1 cellular context compared by ENCODE assay signal in the genomic region with DNA sequence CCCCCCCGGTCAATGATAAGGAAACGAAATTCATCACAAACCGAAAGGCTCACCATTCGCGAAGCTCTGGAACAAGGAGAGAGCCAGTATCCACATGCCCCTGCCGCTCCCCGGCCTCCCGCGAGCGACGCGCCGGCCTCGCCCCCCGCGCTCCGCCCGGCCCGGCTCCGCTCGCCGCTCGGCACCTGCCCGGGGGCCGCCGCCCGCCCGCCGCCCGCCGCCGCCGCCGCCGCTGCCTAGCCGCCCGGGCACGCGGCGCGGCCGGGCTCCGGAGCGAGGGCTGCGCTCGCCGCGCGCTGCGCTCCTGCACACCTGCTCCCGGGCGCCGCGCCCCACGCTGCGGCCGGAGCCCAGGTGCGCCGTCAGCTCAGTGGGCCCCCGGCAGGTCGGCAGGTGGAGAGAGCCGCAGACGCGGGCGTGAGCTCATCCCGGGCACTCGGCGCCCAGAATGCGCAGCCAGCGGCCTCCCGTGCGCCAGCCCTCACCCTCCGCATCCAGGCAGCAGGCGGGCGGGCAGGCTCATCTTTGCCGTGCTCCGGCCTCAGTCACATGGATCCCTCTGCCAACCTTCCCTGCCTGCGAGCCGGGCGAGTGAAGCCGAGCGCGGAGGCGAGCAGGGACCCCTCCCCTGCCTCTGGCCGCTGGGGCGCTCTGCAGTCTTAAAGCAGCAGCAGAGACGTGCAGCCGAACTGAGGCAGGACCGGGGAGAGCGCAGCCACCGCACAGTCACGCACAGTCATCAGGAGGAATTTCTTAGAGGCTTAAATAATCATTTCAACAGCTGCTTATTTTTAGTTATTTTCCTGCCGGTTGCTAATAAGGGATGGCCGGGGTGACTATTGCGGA.
TF ChIP-seq lines count a peak whose summit lies in the region.

A gene with protein sequence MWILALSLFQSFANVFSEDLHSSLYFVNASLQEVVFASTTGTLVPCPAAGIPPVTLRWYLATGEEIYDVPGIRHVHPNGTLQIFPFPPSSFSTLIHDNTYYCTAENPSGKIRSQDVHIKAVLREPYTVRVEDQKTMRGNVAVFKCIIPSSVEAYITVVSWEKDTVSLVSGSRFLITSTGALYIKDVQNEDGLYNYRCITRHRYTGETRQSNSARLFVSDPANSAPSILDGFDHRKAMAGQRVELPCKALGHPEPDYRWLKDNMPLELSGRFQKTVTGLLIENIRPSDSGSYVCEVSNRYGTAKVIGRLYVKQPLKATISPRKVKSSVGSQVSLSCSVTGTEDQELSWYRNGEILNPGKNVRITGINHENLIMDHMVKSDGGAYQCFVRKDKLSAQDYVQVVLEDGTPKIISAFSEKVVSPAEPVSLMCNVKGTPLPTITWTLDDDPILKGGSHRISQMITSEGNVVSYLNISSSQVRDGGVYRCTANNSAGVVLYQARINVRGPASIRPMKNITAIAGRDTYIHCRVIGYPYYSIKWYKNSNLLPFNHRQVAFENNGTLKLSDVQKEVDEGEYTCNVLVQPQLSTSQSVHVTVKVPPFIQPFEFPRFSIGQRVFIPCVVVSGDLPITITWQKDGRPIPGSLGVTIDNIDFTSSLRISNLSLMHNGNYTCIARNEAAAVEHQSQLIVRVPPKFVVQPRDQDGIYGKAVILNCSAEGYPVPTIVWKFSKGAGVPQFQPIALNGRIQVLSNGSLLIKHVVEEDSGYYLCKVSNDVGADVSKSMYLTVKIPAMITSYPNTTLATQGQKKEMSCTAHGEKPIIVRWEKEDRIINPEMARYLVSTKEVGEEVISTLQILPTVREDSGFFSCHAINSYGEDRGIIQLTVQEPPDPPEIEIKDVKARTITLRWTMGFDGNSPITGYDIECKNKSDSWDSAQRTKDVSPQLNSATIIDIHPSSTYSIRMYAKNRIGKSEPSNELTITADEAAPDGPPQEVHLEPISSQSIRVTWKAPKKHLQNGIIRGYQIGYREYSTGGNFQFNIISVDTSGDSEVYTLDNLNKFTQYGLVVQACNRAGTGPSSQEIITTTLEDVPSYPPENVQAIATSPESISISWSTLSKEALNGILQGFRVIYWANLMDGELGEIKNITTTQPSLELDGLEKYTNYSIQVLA (N-terminal part only) (minus strand): TSS at position 593 of the 846 bp plus-strand sequence. CDS start 497 bp downstream, at position 96.

TF ChIP-seq in GM23338, 12 proteins besides CTCF, POLR2A, EP300 and RAD21:
- TF ChIP-seq ZNF114 (CRISPR knock-in tag; IDR thresholded peaks at IDR 0.05) (no peak), EZH2phosphoT487 (IDR thresholded peaks at IDR 0.05; ENCODE audit: unreplicated experiment) (no peak), ZNF331 (CRISPR knock-in tag; IDR thresholded peaks at IDR 0.05; ENCODE audit: low read depth) (no peak), POLR2AphosphoS5 (IDR thresholded peaks at IDR 0.05; ENCODE audit: low read depth) (no peak), CREB1 (CRISPR knock-in tag; IDR thresholded peaks at IDR 0.05; ENCODE audit: low read depth) (no peak), NANOG (IDR thresholded peaks at IDR 0.05; ENCODE audit: borderline replicate concordance) (no peak), STAT1 (IDR thresholded peaks at IDR 0.05; ENCODE audit: unreplicated experiment) (no peak), EZH2 (IDR thresholded peaks at IDR 0.05; ENCODE audit: low read depth, unreplicated experiment) (no peak), JUNB (IDR thresholded peaks at IDR 0.05; ENCODE audit: unreplicated experiment) (no peak)
- TF ChIP-seq, protein P1, sequence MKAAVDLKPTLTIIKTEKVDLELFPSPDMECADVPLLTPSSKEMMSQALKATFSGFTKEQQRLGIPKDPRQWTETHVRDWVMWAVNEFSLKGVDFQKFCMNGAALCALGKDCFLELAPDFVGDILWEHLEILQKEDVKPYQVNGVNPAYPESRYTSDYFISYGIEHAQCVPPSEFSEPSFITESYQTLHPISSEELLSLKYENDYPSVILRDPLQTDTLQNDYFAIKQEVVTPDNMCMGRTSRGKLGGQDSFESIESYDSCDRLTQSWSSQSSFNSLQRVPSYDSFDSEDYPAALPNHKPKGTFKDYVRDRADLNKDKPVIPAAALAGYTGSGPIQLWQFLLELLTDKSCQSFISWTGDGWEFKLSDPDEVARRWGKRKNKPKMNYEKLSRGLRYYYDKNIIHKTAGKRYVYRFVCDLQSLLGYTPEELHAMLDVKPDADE (IDR thresholded peaks at IDR 0.05), result no peak
- TF ChIP-seq, protein P2, sequence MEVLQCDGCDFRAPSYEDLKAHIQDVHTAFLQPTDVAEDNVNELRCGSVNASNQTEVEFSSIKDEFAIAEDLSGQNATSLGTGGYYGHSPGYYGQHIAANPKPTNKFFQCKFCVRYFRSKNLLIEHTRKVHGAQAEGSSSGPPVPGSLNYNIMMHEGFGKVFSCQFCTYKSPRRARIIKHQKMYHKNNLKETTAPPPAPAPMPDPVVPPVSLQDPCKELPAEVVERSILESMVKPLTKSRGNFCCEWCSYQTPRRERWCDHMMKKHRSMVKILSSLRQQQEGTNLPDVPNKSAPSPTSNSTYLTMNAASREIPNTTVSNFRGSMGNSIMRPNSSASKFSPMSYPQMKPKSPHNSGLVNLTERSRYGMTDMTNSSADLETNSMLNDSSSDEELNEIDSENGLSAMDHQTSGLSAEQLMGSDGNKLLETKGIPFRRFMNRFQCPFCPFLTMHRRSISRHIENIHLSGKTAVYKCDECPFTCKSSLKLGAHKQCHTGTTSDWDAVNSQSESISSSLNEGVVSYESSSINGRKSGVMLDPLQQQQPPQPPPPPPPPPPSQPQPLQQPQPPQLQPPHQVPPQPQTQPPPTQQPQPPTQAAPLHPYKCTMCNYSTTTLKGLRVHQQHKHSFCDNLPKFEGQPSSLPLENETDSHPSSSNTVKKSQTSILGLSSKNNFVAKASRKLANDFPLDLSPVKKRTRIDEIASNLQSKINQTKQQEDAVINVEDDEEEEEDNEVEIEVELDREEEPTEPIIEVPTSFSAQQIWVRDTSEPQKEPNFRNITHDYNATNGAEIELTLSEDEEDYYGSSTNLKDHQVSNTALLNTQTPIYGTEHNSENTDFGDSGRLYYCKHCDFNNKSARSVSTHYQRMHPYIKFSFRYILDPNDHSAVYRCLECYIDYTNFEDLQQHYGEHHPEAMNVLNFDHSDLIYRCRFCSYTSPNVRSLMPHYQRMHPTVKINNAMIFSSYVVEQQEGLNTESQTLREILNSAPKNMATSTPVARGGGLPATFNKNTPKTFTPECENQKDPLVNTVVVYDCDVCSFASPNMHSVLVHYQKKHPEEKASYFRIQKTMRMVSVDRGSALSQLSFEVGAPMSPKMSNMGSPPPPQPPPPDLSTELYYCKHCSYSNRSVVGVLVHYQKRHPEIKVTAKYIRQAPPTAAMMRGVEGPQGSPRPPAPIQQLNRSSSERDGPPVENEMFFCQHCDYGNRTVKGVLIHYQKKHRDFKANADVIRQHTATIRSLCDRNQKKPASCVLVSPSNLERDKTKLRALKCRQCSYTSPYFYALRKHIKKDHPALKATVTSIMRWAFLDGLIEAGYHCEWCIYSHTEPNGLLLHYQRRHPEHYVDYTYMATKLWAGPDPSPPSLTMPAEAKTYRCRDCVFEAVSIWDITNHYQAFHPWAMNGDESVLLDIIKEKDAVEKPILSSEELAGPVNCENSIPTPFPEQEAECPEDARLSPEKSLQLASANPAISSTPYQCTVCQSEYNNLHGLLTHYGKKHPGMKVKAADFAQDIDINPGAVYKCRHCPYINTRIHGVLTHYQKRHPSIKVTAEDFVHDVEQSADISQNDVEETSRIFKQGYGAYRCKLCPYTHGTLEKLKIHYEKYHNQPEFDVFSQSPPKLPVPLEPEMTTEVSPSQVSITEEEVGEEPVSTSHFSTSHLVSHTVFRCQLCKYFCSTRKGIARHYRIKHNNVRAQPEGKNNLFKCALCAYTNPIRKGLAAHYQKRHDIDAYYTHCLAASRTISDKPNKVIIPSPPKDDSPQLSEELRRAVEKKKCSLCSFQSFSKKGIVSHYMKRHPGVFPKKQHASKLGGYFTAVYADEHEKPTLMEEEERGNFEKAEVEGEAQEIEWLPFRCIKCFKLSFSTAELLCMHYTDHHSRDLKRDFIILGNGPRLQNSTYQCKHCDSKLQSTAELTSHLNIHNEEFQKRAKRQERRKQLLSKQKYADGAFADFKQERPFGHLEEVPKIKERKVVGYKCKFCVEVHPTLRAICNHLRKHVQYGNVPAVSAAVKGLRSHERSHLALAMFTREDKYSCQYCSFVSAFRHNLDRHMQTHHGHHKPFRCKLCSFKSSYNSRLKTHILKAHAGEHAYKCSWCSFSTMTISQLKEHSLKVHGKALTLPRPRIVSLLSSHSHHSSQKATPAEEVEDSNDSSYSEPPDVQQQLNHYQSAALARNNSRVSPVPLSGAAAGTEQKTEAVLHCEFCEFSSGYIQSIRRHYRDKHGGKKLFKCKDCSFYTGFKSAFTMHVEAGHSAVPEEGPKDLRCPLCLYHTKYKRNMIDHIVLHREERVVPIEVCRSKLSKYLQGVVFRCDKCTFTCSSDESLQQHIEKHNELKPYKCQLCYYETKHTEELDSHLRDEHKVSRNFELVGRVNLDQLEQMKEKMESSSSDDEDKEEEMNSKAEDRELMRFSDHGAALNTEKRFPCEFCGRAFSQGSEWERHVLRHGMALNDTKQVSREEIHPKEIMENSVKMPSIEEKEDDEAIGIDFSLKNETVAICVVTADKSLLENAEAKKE (CRISPR knock-in tag; IDR thresholded peaks at IDR 0.05), result no peak
- TF ChIP-seq, protein P3, sequence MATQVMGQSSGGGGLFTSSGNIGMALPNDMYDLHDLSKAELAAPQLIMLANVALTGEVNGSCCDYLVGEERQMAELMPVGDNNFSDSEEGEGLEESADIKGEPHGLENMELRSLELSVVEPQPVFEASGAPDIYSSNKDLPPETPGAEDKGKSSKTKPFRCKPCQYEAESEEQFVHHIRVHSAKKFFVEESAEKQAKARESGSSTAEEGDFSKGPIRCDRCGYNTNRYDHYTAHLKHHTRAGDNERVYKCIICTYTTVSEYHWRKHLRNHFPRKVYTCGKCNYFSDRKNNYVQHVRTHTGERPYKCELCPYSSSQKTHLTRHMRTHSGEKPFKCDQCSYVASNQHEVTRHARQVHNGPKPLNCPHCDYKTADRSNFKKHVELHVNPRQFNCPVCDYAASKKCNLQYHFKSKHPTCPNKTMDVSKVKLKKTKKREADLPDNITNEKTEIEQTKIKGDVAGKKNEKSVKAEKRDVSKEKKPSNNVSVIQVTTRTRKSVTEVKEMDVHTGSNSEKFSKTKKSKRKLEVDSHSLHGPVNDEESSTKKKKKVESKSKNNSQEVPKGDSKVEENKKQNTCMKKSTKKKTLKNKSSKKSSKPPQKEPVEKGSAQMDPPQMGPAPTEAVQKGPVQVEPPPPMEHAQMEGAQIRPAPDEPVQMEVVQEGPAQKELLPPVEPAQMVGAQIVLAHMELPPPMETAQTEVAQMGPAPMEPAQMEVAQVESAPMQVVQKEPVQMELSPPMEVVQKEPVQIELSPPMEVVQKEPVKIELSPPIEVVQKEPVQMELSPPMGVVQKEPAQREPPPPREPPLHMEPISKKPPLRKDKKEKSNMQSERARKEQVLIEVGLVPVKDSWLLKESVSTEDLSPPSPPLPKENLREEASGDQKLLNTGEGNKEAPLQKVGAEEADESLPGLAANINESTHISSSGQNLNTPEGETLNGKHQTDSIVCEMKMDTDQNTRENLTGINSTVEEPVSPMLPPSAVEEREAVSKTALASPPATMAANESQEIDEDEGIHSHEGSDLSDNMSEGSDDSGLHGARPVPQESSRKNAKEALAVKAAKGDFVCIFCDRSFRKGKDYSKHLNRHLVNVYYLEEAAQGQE (IDR thresholded peaks at IDR 0.05; ENCODE audit: unreplicated experiment), result no peak
